ENCODE assay signal across 10 cellular contexts in the genomic region with DNA sequence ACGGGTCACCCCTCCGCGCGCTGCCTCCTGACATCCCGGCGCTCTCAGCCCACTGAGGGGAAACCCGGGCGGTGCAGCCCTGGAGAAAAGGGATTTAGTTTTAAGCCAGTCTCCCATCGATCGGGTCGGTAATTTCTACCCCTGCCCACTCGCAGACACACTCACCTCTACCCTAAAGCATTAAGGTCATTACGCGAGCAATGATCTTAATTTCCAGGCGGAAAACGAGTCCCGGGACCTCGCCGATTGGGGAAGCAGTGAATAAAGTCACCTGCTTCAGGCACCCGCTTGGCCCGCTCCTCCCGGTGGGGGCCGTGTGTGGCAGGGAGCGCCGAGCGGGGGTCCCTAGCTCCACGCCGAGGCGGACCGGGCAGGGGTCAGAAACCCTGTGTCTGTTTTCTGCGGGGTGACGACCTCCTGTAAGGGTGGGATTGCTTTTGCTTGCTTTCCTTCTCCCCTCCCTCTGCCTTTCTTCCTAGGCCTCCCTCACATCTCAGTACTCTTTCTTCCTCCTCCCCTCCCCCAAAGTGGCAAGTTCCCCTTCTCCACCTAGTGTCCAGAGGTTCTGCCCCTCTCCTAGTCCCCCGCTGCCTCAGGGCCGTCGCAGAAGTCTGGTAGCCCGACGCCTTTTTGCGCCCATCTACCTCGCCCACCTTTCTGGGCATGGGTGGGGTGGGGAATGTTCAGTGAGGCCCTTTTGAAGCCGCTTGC.
A peak's percentile ranks its signal among the peaks of the same experiment; 100 is the strongest.
DNase-seq lines count a peak whose midpoint lies in the region; ATAC-seq, FAIRE-seq and TF ChIP-seq lines count a peak whose summit lies in the region.
"Had no signal": no experiment of that assay in that cellular context is flagged by ENCODE, and none has a peak within 500 bp of the region (broad histone marks: within the 10 kb centered on the region; RNA-seq: fewer than 3 reads in every experiment).

No MANE protein-coding gene starts in this region.

- H3K9ac ChIP-seq in liver (ENCODE audit: low read depth in 1 of 2, low read length in 2 of 2): no peak overlapping the region

- H3K27me3 ChIP-seq in liver (ENCODE audit: control insufficient read depth in 4 of 4, insufficient read depth in 4 of 4, low read length in 3 of 4): peaks cover 0 to 27% (median 12%) of the 10 kb centered on the region in 4 donors
- H3K27me3 ChIP-seq in suprapubic skin: peaks cover 68% of the 10 kb centered on the region

- no peaks in the 10 kb centered on the region for H3K36me3 Mint-ChIP-seq in chondrocyte (ENCODE audit: low read depth)

- TF ChIP-seq RAD21 in liver (IDR thresholded peaks at IDR 0.05): no peak

- DNase-seq in DMS 273 (lab: John Stamatoyannopoulos, UW; ENCODE audit: unreplicated experiment) (peak; percentile 48), DMS 273 treated with DMSO at 0.1 percent for 48 hours (lab: John Stamatoyannopoulos, UW) (no peak), chondrocyte (ENCODE audit: low spot score) (no peak), suprapubic skin (ENCODE audit: low spot score in 2 of 2) (no peak), GM19239 (ENCODE audit: insufficient read length, low spot score) (no peak)
- DNase-seq: occipital lobe had no signal

- H3K4me3 ChIP-seq in liver (ENCODE audit: low read depth in 1 of 3, low read length in 3 of 3): peak overlapping the region; percentile 27 to 59 (median 55)
- H3K4me3 ChIP-seq in suprapubic skin: peak overlapping the region; percentile 58

- H3K27me3 Mint-ChIP-seq in chondrocyte (ENCODE audit: low read depth): peaks cover 40% of the 10 kb centered on the region

- no peak overlapping the region for H3K27ac Mint-ChIP-seq in chondrocyte (ENCODE audit: unreplicated experiment)

- peak overlapping the region; percentile 73 for H3K4me3 Mint-ChIP-seq in chondrocyte (ENCODE audit: unreplicated experiment)

- no peak for TF ChIP-seq POLR2A in suprapubic skin (IDR thresholded peaks at IDR 0.05)

- H3K9me3 Mint-ChIP-seq in chondrocyte (ENCODE audit: low read depth): no peaks in the 10 kb centered on the region

- ATAC-seq in HG02870 (IDR thresholded peaks at IDR 0.05; ENCODE audit: unreplicated experiment) (no peak), HG02678 (IDR thresholded peaks at IDR 0.05; ENCODE audit: unreplicated experiment) (no peak)

- no peak for TF ChIP-seq EP300 in suprapubic skin (IDR thresholded peaks at IDR 0.05)

- TF ChIP-seq CTCF in chondrocyte (IDR thresholded peaks at IDR 0.05): no peak
- no peak for TF ChIP-seq CTCF in liver (IDR thresholded peaks at IDR 0.05; ENCODE audit: low read depth, low read length, missing input control)
- TF ChIP-seq CTCF in suprapubic skin (IDR thresholded peaks at IDR 0.05): no peak

- no peak for FAIRE-seq in GM19239 (lab: Jason Lieb, UNC)

- WGBS in liver: 7% methylated on average over 40 of the region's 40 CpGs
- WGBS in suprapubic skin: 11% methylated on average over 27 of the region's 40 CpGs

- H3K9me3 ChIP-seq in liver (ENCODE audit: control insufficient read depth in 4 of 4, low read length in 3 of 4): no peaks in the 10 kb centered on the region
- no peaks in the 10 kb centered on the region for H3K9me3 ChIP-seq in suprapubic skin

- H3K4me1 ChIP-seq in liver (ENCODE audit: control insufficient read depth in 4 of 4, insufficient read depth in 4 of 4, low read length in 3 of 4): peaks cover 11 to 34% (median 23%) of the 10 kb centered on the region in 4 donors
- H3K4me1 ChIP-seq in suprapubic skin: peaks cover 57% of the 10 kb centered on the region

- no peaks in the 10 kb centered on the region for H3K36me3 ChIP-seq in liver (ENCODE audit: control insufficient read depth in 4 of 4, insufficient read depth in 3 of 4, low read depth in 1 of 4, low read length in 3 of 4)
- no peaks in the 10 kb centered on the region for H3K36me3 ChIP-seq in suprapubic skin

- H3K27ac ChIP-seq in liver (ENCODE audit: low read depth in 1 of 2, low read length in 2 of 2): no peak overlapping the region
- peak overlapping the region; percentile 65 for H3K27ac ChIP-seq in suprapubic skin
- H3K27ac ChIP-seq: 22Rv1 had no signal

- H3K4me1 Mint-ChIP-seq in chondrocyte (ENCODE audit: low read depth): peaks cover 28% of the 10 kb centered on the region

TF ChIP-seq in liver, 16 proteins besides CTCF, POLR2A, EP300 and RAD21:
- TF ChIP-seq, protein P1, sequence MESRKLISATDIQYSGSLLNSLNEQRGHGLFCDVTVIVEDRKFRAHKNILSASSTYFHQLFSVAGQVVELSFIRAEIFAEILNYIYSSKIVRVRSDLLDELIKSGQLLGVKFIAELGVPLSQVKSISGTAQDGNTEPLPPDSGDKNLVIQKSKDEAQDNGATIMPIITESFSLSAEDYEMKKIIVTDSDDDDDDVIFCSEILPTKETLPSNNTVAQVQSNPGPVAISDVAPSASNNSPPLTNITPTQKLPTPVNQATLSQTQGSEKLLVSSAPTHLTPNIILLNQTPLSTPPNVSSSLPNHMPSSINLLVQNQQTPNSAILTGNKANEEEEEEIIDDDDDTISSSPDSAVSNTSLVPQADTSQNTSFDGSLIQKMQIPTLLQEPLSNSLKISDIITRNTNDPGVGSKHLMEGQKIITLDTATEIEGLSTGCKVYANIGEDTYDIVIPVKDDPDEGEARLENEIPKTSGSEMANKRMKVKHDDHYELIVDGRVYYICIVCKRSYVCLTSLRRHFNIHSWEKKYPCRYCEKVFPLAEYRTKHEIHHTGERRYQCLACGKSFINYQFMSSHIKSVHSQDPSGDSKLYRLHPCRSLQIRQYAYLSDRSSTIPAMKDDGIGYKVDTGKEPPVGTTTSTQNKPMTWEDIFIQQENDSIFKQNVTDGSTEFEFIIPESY (IDR thresholded peaks at IDR 0.05): no peak
- TF ChIP-seq, protein P2, sequence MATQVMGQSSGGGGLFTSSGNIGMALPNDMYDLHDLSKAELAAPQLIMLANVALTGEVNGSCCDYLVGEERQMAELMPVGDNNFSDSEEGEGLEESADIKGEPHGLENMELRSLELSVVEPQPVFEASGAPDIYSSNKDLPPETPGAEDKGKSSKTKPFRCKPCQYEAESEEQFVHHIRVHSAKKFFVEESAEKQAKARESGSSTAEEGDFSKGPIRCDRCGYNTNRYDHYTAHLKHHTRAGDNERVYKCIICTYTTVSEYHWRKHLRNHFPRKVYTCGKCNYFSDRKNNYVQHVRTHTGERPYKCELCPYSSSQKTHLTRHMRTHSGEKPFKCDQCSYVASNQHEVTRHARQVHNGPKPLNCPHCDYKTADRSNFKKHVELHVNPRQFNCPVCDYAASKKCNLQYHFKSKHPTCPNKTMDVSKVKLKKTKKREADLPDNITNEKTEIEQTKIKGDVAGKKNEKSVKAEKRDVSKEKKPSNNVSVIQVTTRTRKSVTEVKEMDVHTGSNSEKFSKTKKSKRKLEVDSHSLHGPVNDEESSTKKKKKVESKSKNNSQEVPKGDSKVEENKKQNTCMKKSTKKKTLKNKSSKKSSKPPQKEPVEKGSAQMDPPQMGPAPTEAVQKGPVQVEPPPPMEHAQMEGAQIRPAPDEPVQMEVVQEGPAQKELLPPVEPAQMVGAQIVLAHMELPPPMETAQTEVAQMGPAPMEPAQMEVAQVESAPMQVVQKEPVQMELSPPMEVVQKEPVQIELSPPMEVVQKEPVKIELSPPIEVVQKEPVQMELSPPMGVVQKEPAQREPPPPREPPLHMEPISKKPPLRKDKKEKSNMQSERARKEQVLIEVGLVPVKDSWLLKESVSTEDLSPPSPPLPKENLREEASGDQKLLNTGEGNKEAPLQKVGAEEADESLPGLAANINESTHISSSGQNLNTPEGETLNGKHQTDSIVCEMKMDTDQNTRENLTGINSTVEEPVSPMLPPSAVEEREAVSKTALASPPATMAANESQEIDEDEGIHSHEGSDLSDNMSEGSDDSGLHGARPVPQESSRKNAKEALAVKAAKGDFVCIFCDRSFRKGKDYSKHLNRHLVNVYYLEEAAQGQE (IDR thresholded peaks at IDR 0.05): no peak
- TF ChIP-seq EGR1 (IDR thresholded peaks at IDR 0.05; ENCODE audit: low read depth in 2 of 2): no peak
- TF ChIP-seq FOXA1 (IDR thresholded peaks at IDR 0.05): no peak
- TF ChIP-seq, protein P3, sequence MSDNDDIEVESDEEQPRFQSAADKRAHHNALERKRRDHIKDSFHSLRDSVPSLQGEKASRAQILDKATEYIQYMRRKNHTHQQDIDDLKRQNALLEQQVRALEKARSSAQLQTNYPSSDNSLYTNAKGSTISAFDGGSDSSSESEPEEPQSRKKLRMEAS (IDR thresholded peaks at IDR 0.05): no peak
- no peak for TF ChIP-seq YY1 (IDR thresholded peaks at IDR 0.05)
- TF ChIP-seq JUND (IDR thresholded peaks at IDR 0.05): no peak
- TF ChIP-seq GABPA (IDR thresholded peaks at IDR 0.05 in 1 of 2, conservative IDR thresholded peaks at IDR 0.05 in 1 of 2): no peak
- no peak for TF ChIP-seq NR2F2 (IDR thresholded peaks at IDR 0.05)
- TF ChIP-seq TAF1 (conservative IDR thresholded peaks at IDR 0.05): no peak
- TF ChIP-seq, protein P4, sequence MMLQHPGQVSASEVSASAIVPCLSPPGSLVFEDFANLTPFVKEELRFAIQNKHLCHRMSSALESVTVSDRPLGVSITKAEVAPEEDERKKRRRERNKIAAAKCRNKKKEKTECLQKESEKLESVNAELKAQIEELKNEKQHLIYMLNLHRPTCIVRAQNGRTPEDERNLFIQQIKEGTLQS (IDR thresholded peaks at IDR 0.05): no peak
- TF ChIP-seq FOXA2 (IDR thresholded peaks at IDR 0.05): no peak
- TF ChIP-seq RXRA (IDR thresholded peaks at IDR 0.05): no peak
- TF ChIP-seq HNF4G (IDR thresholded peaks at IDR 0.05): no peak
- TF ChIP-seq SP1 (IDR thresholded peaks at IDR 0.05): no peak
- no peak for TF ChIP-seq HNF4A (conservative IDR thresholded peaks at IDR 0.05)
